In genomic region chr3:155334897-155335883, GRCh38 we compare ENCODE assay signal across 11 cellular contexts. TPM values are rescaled to one million over a fixed set of nuclear protein-coding genes. Genes with fewer than 3 reads are reported as not detected.
DNase-seq lines count a peak whose midpoint lies in the region; ATAC-seq and TF ChIP-seq lines count a peak whose summit lies in the region.
"Had no signal": no experiment of that assay in that cellular context is flagged by ENCODE, and none has a peak within 500 bp of the region (broad histone marks: within the 10 kb centered on the region; RNA-seq: fewer than 3 reads in every experiment).

No MANE protein-coding gene starts in this region.

- H3K9ac ChIP-seq in endodermal cell (ENCODE audit: extremely low read depth, low read length, poor library complexity, severe bottlenecking), result no peak overlapping the region

- TF ChIP-seq CTCF in endodermal cell (conservative IDR thresholded peaks at IDR 0.05) (no peak), nephron progenitor cell (IDR thresholded peaks at IDR 0.05) (no peak), vagina (IDR thresholded peaks at IDR 0.05) (no peak)

- peaks cover 1% of the 10 kb centered on the region for H3K9me3 Mint-ChIP-seq in endodermal cell
- no peaks in the 10 kb centered on the region for H3K9me3 Mint-ChIP-seq in nephron progenitor cell

- ATAC-seq in GM18861 (IDR thresholded peaks at IDR 0.05; ENCODE audit: unreplicated experiment) (peak; percentile 92), GM21576 (IDR thresholded peaks at IDR 0.05; ENCODE audit: unreplicated experiment) (peak; percentile 93), HG03565 (IDR thresholded peaks at IDR 0.05; ENCODE audit: unreplicated experiment) (peak; percentile 96)
- ATAC-seq: body of pancreas had no signal

- H3K4me3 ChIP-seq in endodermal cell (ENCODE audit: low read length) (no peak overlapping the region), vagina (no peak overlapping the region)
- H3K4me3 ChIP-seq: body of pancreas, SJSA1 had no signal

- 91 to 100% methylated on average over 5 to 7 of the region's 7 CpGs for WGBS in endodermal cell (ENCODE audit: insufficient coverage in 1 of 2, insufficient read length in 1 of 2), 2 experiments

- H3K36me3 Mint-ChIP-seq in endodermal cell (ENCODE audit: low read depth) (no peaks in the 10 kb centered on the region), nephron progenitor cell (ENCODE audit: low read depth) (no peaks in the 10 kb centered on the region)

- H3K4me3 Mint-ChIP-seq in endodermal cell, result no peak overlapping the region
- no peak overlapping the region for H3K4me3 Mint-ChIP-seq in nephron progenitor cell

- no peaks in the 10 kb centered on the region for H3K27me3 Mint-ChIP-seq in endodermal cell (ENCODE audit: insufficient read depth)
- H3K27me3 Mint-ChIP-seq in nephron progenitor cell (ENCODE audit: low read depth, poor library complexity), result no peaks in the 10 kb centered on the region

- H3K4me1 Mint-ChIP-seq in endodermal cell (peaks cover 8% of the 10 kb centered on the region), nephron progenitor cell (peaks cover 7% of the 10 kb centered on the region)

- TF ChIP-seq POLR2A in vagina (IDR thresholded peaks at IDR 0.05), result no peak

- no peaks in the 10 kb centered on the region for H3K4me1 ChIP-seq in endodermal cell (ENCODE audit: control insufficient read depth, insufficient read depth, low read length)
- no peaks in the 10 kb centered on the region for H3K4me1 ChIP-seq in vagina
- H3K4me1 ChIP-seq: body of pancreas, SJSA1 had no signal

- H3K27ac ChIP-seq in endodermal cell (ENCODE audit: low read depth, low read length), result no peak overlapping the region
- H3K27ac ChIP-seq in substantia nigra (ENCODE audit: low read depth, low read length, poor library complexity, severe bottlenecking), result no peak overlapping the region
- H3K27ac ChIP-seq in vagina, result no peak overlapping the region
- H3K27ac ChIP-seq: body of pancreas, SJSA1 had no signal

- H3K36me3 ChIP-seq in endodermal cell (ENCODE audit: control insufficient read depth, insufficient read depth, low read length), result no peaks in the 10 kb centered on the region
- no peaks in the 10 kb centered on the region for H3K36me3 ChIP-seq in vagina
- H3K36me3 ChIP-seq: SJSA1 had no signal

- DNase-seq in endodermal cell (no peak), globus pallidus (ENCODE audit: low spot score) (no peak), nephron progenitor cell (no peak), substantia nigra (lab: John Stamatoyannopoulos, UW) (no peak), vagina (ENCODE audit: extremely low spot score in 2 of 2) (no peak)

- intact Hi-C loops in vagina (cut with DNase I), result no loop called here

- no peaks in the 10 kb centered on the region for H3K27me3 ChIP-seq in endodermal cell (ENCODE audit: control insufficient read depth, insufficient read depth, low read length, poor library complexity, severe bottlenecking)
- no peaks in the 10 kb centered on the region for H3K27me3 ChIP-seq in vagina
- H3K27me3 ChIP-seq: body of pancreas, SJSA1 had no signal

- peaks cover 20% of the 10 kb centered on the region for H3K9me3 ChIP-seq in endodermal cell (ENCODE audit: control insufficient read depth, low read length)
- no peaks in the 10 kb centered on the region for H3K9me3 ChIP-seq in vagina
- H3K9me3 ChIP-seq: body of pancreas, SJSA1 had no signal

- H3K27ac Mint-ChIP-seq in endodermal cell (peak overlapping the region; percentile 5), nephron progenitor cell (no peak overlapping the region)

RNA-seq across cellular contexts. Expression of gene STRIT1, which starts 41.7 kb away (rescaled TPM):
- total RNA-seq in endodermal cell (not detected), vagina (not detected)
- polyA plus RNA-seq in endodermal cell (2013, experiment 1 of 2), result not detected
- polyA plus RNA-seq in endodermal cell (2013, experiment 2 of 2), result not detected
- total RNA-seq: body of pancreas, SJSA1 had no signal
- polyA plus RNA-seq: keratinocyte had no signal
